ENCODE assay signal across 2 cellular contexts in genomic region chr10:53357587-53357986, GRCh38.
TF ChIP-seq lines count a peak whose summit lies in the region.

No MANE protein-coding gene starts in this region.

TF ChIP-seq in SK-N-SH treated with all-trans-retinoic acid at 6 μM for 48 hours, 23 proteins besides CTCF, POLR2A, EP300 and RAD21 (continued from another document):
- TF ChIP-seq PATZ1 (CRISPR knock-in tag; IDR thresholded peaks at IDR 0.05; ENCODE audit: borderline replicate concordance) (no peak), ESRRG (CRISPR knock-in tag; IDR thresholded peaks at IDR 0.05) (no peak), GLIS3 (CRISPR knock-in tag; IDR thresholded peaks at IDR 0.05) (no peak), CSDC2 (CRISPR knock-in tag; IDR thresholded peaks at IDR 0.05) (no peak)

TF ChIP-seq in SK-N-SH, 30 proteins besides CTCF, POLR2A, EP300 and RAD21 (continued from another document):
- TF ChIP-seq CHD2 (IDR thresholded peaks at IDR 0.05; ENCODE audit: low read length, partially characterized antibody) = no peak
- no peak for TF ChIP-seq TAF1 (IDR thresholded peaks at IDR 0.05; ENCODE audit: borderline replicate concordance, low read depth, low read length)
- no peak for TF ChIP-seq REST (IDR thresholded peaks at IDR 0.05; ENCODE audit: low read depth, low read length)
- no peak for TF ChIP-seq RCOR1 (IDR thresholded peaks at IDR 0.05; ENCODE audit: low read length)
- TF ChIP-seq PBX3 (IDR thresholded peaks at IDR 0.05) = no peak
